ENCODE assay signal across 25 cellular contexts in the genomic region with DNA sequence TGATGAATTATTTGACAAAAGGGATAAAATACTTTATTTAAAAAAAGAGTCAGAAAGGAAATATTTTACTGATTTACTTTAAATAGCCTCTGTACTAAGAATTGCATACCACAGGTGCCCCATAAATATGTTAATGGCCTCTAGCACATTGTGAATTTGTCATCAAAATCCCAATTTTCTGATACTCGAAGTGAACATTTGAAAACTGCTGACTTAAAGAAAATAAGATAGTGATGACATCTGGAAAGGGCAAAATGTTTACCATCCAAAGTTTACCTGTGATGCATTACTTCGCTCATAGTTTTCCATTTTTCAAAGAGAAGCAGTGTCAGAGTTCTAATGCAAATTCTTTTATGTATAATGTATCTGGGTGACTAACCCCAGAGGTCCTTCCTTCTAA.
"Had no signal": no experiment of that assay in that cellular context is flagged by ENCODE, and none has a peak within 500 bp of the region (broad histone marks: within the 10 kb centered on the region; RNA-seq: fewer than 3 reads in every experiment).

No MANE protein-coding gene starts in this region.

- H3K36me3 ChIP-seq: esophagus muscularis mucosa, heart left ventricle, neutrophil, suprapubic skin, transverse colon, vagina had no signal

- H2AFZ ChIP-seq: hepatocyte, parathyroid adenoma had no signal

- ATAC-seq: effector memory CD8-positive, alpha-beta T cell; heart left ventricle; left lobe of liver; mucosa of descending colon; natural killer cell treated with Interleukin-12 subunit alpha and Interleukin-12 subunit beta and Interleukin-15 and Interleukin-18, amount 100 ng/mL, for 72 hours; sciatic nerve; stimulated activated naive CD8-positive, alpha-beta T cell treated with anti-CD3 and anti-CD28 coated beads, Interleukin-15, amount 100 ng/mL, for 72 hours had no signal

- H3K27me3 ChIP-seq: esophagus muscularis mucosa, heart left ventricle, hepatocyte, neutrophil, suprapubic skin, transverse colon, vagina had no signal

- H3K9me3 ChIP-seq: esophagus muscularis mucosa, heart left ventricle, mucosa of descending colon, neutrophil, suprapubic skin, transverse colon, vagina had no signal

- H3K4me2 ChIP-seq: hepatocyte, smooth muscle cell had no signal

- H3K27ac ChIP-seq: esophagus muscularis mucosa, heart left ventricle, hepatocyte, neutrophil, parathyroid adenoma, suprapubic skin, transverse colon, vagina had no signal

- H3K4me3 ChIP-seq: esophagus muscularis mucosa, heart left ventricle, hepatocyte, lung, mucosa of descending colon, smooth muscle cell, suprapubic skin, transverse colon, vagina had no signal

- H3K4me1 ChIP-seq: esophagus muscularis mucosa, heart left ventricle, parathyroid adenoma, suprapubic skin, transverse colon, vagina had no signal

- DNase-seq: cortex of kidney; effector memory CD8-positive, alpha-beta T cell; heart left ventricle; kidney; mesenchymal stem cell; mucosa of descending colon; naive B cell; stimulated activated CD4-positive, alpha-beta T cell treated with anti-CD3 and anti-CD28 coated beads, Interleukin-12 subunit alpha, Interleukin-12 subunit beta, amount 100 ng/mL, for 4 hours; stimulated activated CD4-positive, alpha-beta T cell treated with anti-CD3 and anti-CD28 coated beads, Interleukin-1b, Interleukin-23, amount 100 ng/mL, for 48 hours; stimulated activated CD4-positive, alpha-beta T cell treated with anti-CD3 and anti-CD28 coated beads, Interleukin-4, amount 100 ng/mL, for 1 hour; stimulated activated CD8-positive, alpha-beta memory T cell treated with anti-CD3 and anti-CD28 coated beads, Interleukin-4, amount 100 ng/mL, for 48 hours; stimulated activated naive CD4-positive, alpha-beta T cell; stimulated activated naive CD8-positive, alpha-beta T cell treated with anti-CD3 and anti-CD28 coated beads, Interleukin-15, amount 100 ng/mL, for 72 hours; transverse colon had no signal

- H3K9ac ChIP-seq: parathyroid adenoma had no signal
